In the genomic region with DNA sequence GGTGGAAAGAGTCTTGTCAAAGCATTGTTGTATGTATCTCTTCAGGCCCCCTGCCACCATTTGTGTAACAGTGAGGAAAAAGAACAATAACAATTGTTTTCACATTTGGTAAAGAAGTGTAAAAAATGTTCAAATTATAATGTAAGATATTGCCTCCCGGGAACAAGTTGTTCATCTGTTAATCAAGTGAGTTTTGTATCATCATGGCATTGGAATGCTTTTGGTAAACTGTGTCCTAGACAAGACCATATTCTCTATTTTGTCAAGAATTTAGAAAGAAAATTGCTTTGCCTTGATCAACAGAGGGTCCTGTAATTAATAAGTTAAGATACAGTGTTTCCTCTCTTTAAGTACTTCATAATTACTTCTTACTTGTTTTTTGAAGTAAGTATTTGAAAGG, we compare ENCODE assay signal across 18 cellular contexts.
A peak's percentile ranks its signal among the peaks of the same experiment; 100 is the strongest.
DNase-seq lines count a peak whose midpoint lies in the region; ATAC-seq, FAIRE-seq and TF ChIP-seq lines count a peak whose summit lies in the region.
"Had no signal": no experiment of that assay in that cellular context is flagged by ENCODE, and none has a peak within 500 bp of the region (broad histone marks: within the 10 kb centered on the region; RNA-seq: fewer than 3 reads in every experiment).

No MANE protein-coding gene starts in this region.

- TF ChIP-seq CTCF in D721Med (IDR thresholded peaks at IDR 0.05; ENCODE audit: insufficient read depth, missing control alignments), result no peak
- TF ChIP-seq CTCF in choroid plexus epithelial cell (conservative IDR thresholded peaks at IDR 0.05; ENCODE audit: low read depth, low read length), result no peak
- TF ChIP-seq CTCF in fibroblast of villous mesenchyme (IDR thresholded peaks at IDR 0.05; ENCODE audit: insufficient read depth, low read depth, low read length), result no peak
- no peak for TF ChIP-seq CTCF in heart right ventricle (IDR thresholded peaks at IDR 0.05)
- TF ChIP-seq CTCF in nephron progenitor cell (IDR thresholded peaks at IDR 0.05), result no peak

- 68% methylated on average over 1 of the region's 1 CpG for WGBS in heart right ventricle, 2 donors

- DNase-seq in D721Med (ENCODE audit: insufficient read length, low spot score) (no peak), LHCN-M2 (ENCODE audit: low read depth) (peak; percentile 14), choroid plexus epithelial cell (ENCODE audit: low read depth) (peak; percentile 50), fibroblast of villous mesenchyme (ENCODE audit: low read depth) (peak; percentile 4), heart right ventricle (no peak), HuH-7.5 (ENCODE audit: low spot score) (no peak), nephron progenitor cell (no peak)
- DNase-seq: Caco-2; CD4-positive, alpha-beta T cell; DMS153; NCI-H1417; NCI-H187; NCI-H2227 treated with DMSO at 0.1 percent for 48 hours; NCI-H524; PC-9 had no signal

- no peaks in the 10 kb centered on the region for H3K4me1 ChIP-seq in heart right ventricle
- H3K4me1 ChIP-seq: Caco-2 had no signal

- no peaks in the 10 kb centered on the region for H3K36me3 Mint-ChIP-seq in nephron progenitor cell (ENCODE audit: low read depth)

- ATAC-seq in heart right ventricle (no peak), HG03039 (IDR thresholded peaks at IDR 0.05; ENCODE audit: unreplicated experiment) (no peak)
- ATAC-seq: HCT116, K562 had no signal

- H3K9me3 Mint-ChIP-seq in nephron progenitor cell, result no peaks in the 10 kb centered on the region
- H3K9me3 Mint-ChIP-seq: CD4-positive, alpha-beta T cell had no signal

- H3K27me3 Mint-ChIP-seq in nephron progenitor cell (ENCODE audit: low read depth, poor library complexity), result no peaks in the 10 kb centered on the region

- no peaks in the 10 kb centered on the region for H3K36me3 ChIP-seq in heart right ventricle

- H3K4me3 Mint-ChIP-seq in nephron progenitor cell, result no peak overlapping the region
- H3K4me3 Mint-ChIP-seq: CD4-positive, alpha-beta T cell had no signal

- H3K9me3 ChIP-seq in heart right ventricle, result no peaks in the 10 kb centered on the region
- H3K9me3 ChIP-seq: Caco-2 had no signal

- intact Hi-C loops in heart right ventricle (cut with DNase I), result no loop called here

- no peaks in the 10 kb centered on the region for H3K27me3 ChIP-seq in heart right ventricle

- no peak overlapping the region for H3K27ac Mint-ChIP-seq in nephron progenitor cell
- H3K27ac Mint-ChIP-seq: CD4-positive, alpha-beta T cell had no signal

- H3K4me3 ChIP-seq in choroid plexus epithelial cell (ENCODE audit: low read depth, low read length), result no peak overlapping the region
- H3K4me3 ChIP-seq in fibroblast of villous mesenchyme (ENCODE audit: low read depth, low read length), result no peak overlapping the region
- no peak overlapping the region for H3K4me3 ChIP-seq in heart right ventricle
- H3K4me3 ChIP-seq: K562, PC-9 had no signal

- peak; percentile 84 for FAIRE-seq in D721Med (lab: Jason Lieb, UNC)
- FAIRE-seq: K562 had no signal

- H3K4me1 Mint-ChIP-seq in nephron progenitor cell, result no peaks in the 10 kb centered on the region

- H3K27ac ChIP-seq in heart right ventricle, result no peak overlapping the region
- H3K27ac ChIP-seq: PC-9 had no signal

Comparison
In these comparisons a context has a peak if more than half of its experiments do, and no peak if none do; other contexts are left out.
1. DNase-seq: peak in LHCN-M2 (single experiment), choroid plexus epithelial cell (single experiment) and fibroblast of villous mesenchyme (single experiment); none in D721Med (single experiment), heart right ventricle (0 of 2), HuH-7.5 (single experiment) and nephron progenitor cell (single experiment).